In genomic region chr7:101146-101545, GRCh38 we compare ENCODE assay signal across 31 cellular contexts.
DNase-seq lines count a peak whose midpoint lies in the region; FAIRE-seq and TF ChIP-seq lines count a peak whose summit lies in the region.
"Had no signal": no experiment of that assay in that cellular context is flagged by ENCODE, and none has a peak within 500 bp of the region (broad histone marks: within the 10 kb centered on the region; RNA-seq: fewer than 3 reads in every experiment).

No MANE protein-coding gene starts in this region.

- no peak overlapping the region; the same call in 1 of the 2 replicates for H2BK5ac ChIP-seq in H1 (ENCODE audit: low read depth, low read length)

- peaks cover 8% of the 10 kb centered on the region for H3K9me3 Mint-ChIP-seq in osteocyte (ENCODE audit: unreplicated experiment)

- no peak overlapping the region for H4K5ac ChIP-seq in H1 (ENCODE audit: insufficient read length, low read depth, low read length)

- H3K4me3 ChIP-seq in GM23248, result no peak overlapping the region
- H3K4me3 ChIP-seq in PC-9, result no peak overlapping the region
- no peak overlapping the region for H3K4me3 ChIP-seq in H1 (ENCODE audit: extremely low read depth in 1 of 4, insufficient read depth in 2 of 4, low read depth in 3 of 4, low read length in 4 of 4)
- H3K4me3 ChIP-seq in right atrium auricular region, result no peak overlapping the region
- H3K4me3 ChIP-seq in colonic mucosa, result no peak overlapping the region
- H3K4me3 ChIP-seq in uterus, result no peak overlapping the region
- H3K4me3 ChIP-seq: esophagus squamous epithelium, gastroesophageal sphincter, left lung, tibial artery had no signal

- H2BK20ac ChIP-seq in H1 (ENCODE audit: low read length), result peak overlapping the region; percentile 53; the same call in 1 of the 2 replicates

- H3K4ac ChIP-seq in H1 (replicated peaks; ENCODE audit: insufficient read length, low read depth, low read length), result no peak overlapping the region

- H3K4me2 ChIP-seq in GM23248 (ENCODE audit: unreplicated experiment) (peak overlapping the region; percentile 33), PC-9 (peak overlapping the region; percentile 39), H1 (ENCODE audit: insufficient read depth in 1 of 2, low read depth in 2 of 2, low read length in 2 of 2) (no peak overlapping the region)
- H3K4me2 ChIP-seq: KMS-11 had no signal

- H2AK5ac ChIP-seq in H1 (ENCODE audit: low read depth, low read length), result peak overlapping the region; percentile 79; the same call in 1 of the 2 replicates

- no peak for TF ChIP-seq EP300 in H1 (IDR thresholded peaks at IDR 0.05; ENCODE audit: borderline replicate concordance in 1 of 2, low read depth in 2 of 2, low read length in 2 of 2)

- H3K18ac ChIP-seq in H1 (ENCODE audit: extremely low read depth, low read length), result no peak overlapping the region; the same call in 1 of the 2 replicates

- DNase-seq in GM23248 (no peak), PC-9 (no peak), H1 (ENCODE audit: low read depth in 1 of 2, low spot score in 2 of 2) (peak in 1 of 2 experiments; percentile 34), osteocyte (ENCODE audit: extremely low spot score, unreplicated experiment) (no peak), right atrium auricular region (ENCODE audit: low spot score) (no peak), colonic mucosa (no peak), uterus (no peak)
- DNase-seq: activated CD4-positive, alpha-beta T cell treated with anti-CD3 and anti-CD28 coated beads for 48 hours; activated naive CD4-positive, alpha-beta T cell treated with anti-CD3 and anti-CD28 coated beads for 36 hours; C1 segment of cervical spinal cord; Caco-2; DMS79; esophagus squamous epithelium; GF-D8; hypothalamus; immature natural killer cell; left lung; midbrain; naive thymus-derived CD4-positive, alpha-beta T cell; NCI-H1417; NCI-H2029 treated with DMSO at 0.1 percent for 48 hours; NCI-H748 treated with DMSO at 0.1 percent for 48 hours; nucleus accumbens; stimulated activated CD8-positive, alpha-beta memory T cell treated with anti-CD3 and anti-CD28 coated beads, Interleukin-4, amount 100 ng/mL, for 48 hours; tibial artery had no signal

- peak overlapping the region; percentile 97 for H3K27ac Mint-ChIP-seq in osteocyte (ENCODE audit: unreplicated experiment)
- H3K27ac Mint-ChIP-seq: activated naive CD4-positive, alpha-beta T cell treated with anti-CD3 and anti-CD28 coated beads for 36 hours; activated T-helper 1 cell treated with anti-CD3 and anti-CD28 coated beads, Interleukin-12 subunit alpha, Interleukin-12 subunit beta, Interleukin-2, Interleukin-4 antibody, amounts not matched to agents 30 ng/mL and 10 ng/mL and 1 ng/mL, durations not matched to agents 14 hours and 24 hours and 36 hours had no signal

- POLR2A ChIA-PET in PC-9 (lab: Charles Lee; ENCODE audit: unreplicated experiment) (interaction anchor here (0.7 kb wide), 1 partner anchor 103 kb away, joined by 4 read pairs; no protein-coding TSS in a partner anchor), H1 (lab: Charles Lee; ENCODE audit: partially characterized antibody) (no interaction called here)

- no peak for TF ChIP-seq RAD21 in H1 (IDR thresholded peaks at IDR 0.05 in 1 of 2, conservative IDR thresholded peaks at IDR 0.05 in 1 of 2; ENCODE audit: low read depth in 2 of 2, low read length in 2 of 2)

- CTCF ChIA-PET in PC-9 (lab: Charles Lee) (no interaction called here), H1 (lab: Charles Lee; ENCODE audit: partially characterized antibody) (interaction anchor here (1.4 kb wide), 1 partner anchor 9 kb away, joined by 3 read pairs; no protein-coding TSS in a partner anchor)

- no peak overlapping the region for H3K56ac ChIP-seq in H1 (replicated peaks; ENCODE audit: insufficient read length, low read depth, low read length)

- no peaks in the 10 kb centered on the region for H3K79me1 ChIP-seq in H1 (ENCODE audit: low read depth, low read length)

- FAIRE-seq in H1 (lab: Jason Lieb, UNC), result no peak
- FAIRE-seq: colon, GM18507 had no signal

- H3K79me2 ChIP-seq in GM23248 (ENCODE audit: insufficient read depth), result no peaks in the 10 kb centered on the region
- no peaks in the 10 kb centered on the region for H3K79me2 ChIP-seq in PC-9 (ENCODE audit: low read depth)
- H3K79me2 ChIP-seq in H1 (ENCODE audit: control insufficient read depth in 1 of 2, insufficient read depth in 2 of 2, low read length in 2 of 2), result no peaks in the 10 kb centered on the region

- H2BK12ac ChIP-seq in H1 (ENCODE audit: low read depth, low read length), result 0 out of 2 replicates have a peak overlapping the region, but pooled peaks have one; percentile 18

- TF ChIP-seq CTCF in PC-9 (conservative IDR thresholded peaks at IDR 0.05) (no peak), H1 (IDR thresholded peaks at IDR 0.05; ENCODE audit: control extremely low read depth in 1 of 3, insufficient read depth in 1 of 3, low read depth in 1 of 3, low read length in 3 of 3) (no peak), osteocyte (IDR thresholded peaks at IDR 0.05) (no peak), right atrium auricular region (IDR thresholded peaks at IDR 0.05) (no peak), colonic mucosa (IDR thresholded peaks at IDR 0.05) (no peak), uterus (IDR thresholded peaks at IDR 0.05) (no peak)

- no TSS peak for BruUV-seq in PC-9 (replicated peaks; lab: Mats Ljungman, UMichigan)

- H3F3A ChIP-seq in GM23248 (ENCODE audit: insufficient read depth), result peaks cover 39% of the 10 kb centered on the region
- peaks cover 33% of the 10 kb centered on the region for H3F3A ChIP-seq in PC-9 (ENCODE audit: insufficient read depth, low read depth)

- WGBS in GM23248 (ENCODE audit: low coverage in 1 of 2, low lambda C conversion rate in 2 of 2, missing lambda C conversion rate in 2 of 2), 2 experiments, result 93 to 100% methylated on average over 4 of the region's 4 CpGs
- WGBS in H1 (ENCODE audit: extremely low coverage in 1 of 2, insufficient coverage in 1 of 2, insufficient read length in 1 of 2, insufficient replicate concordance in 2 of 2, low coverage in 1 of 2, low lambda C conversion rate in 2 of 2, missing lambda C conversion rate in 1 of 2), 2 experiments, result 100% methylated on average over 4 of the region's 4 CpGs; no CpG with 5 or more reads in 1 of the 2 experiments

- H3K9ac ChIP-seq in GM23248 (no peak overlapping the region), H1 (replicated peaks in 1 of 4; ENCODE audit: extremely low read depth in 1 of 4, low read depth in 3 of 4, low read length in 3 of 4) (no peak overlapping the region), colonic mucosa (ENCODE audit: low read depth in 2 of 2, low read length in 2 of 2) (no peak overlapping the region)
- H3K9ac ChIP-seq: KMS-11 had no signal

- H3K9me2 ChIP-seq in GM23248 (ENCODE audit: insufficient read depth), result no peaks in the 10 kb centered on the region
- no peaks in the 10 kb centered on the region for H3K9me2 ChIP-seq in PC-9 (ENCODE audit: insufficient read depth)

- no peak overlapping the region for H3K4me3 Mint-ChIP-seq in osteocyte (ENCODE audit: unreplicated experiment)
- H3K4me3 Mint-ChIP-seq: activated naive CD4-positive, alpha-beta T cell treated with anti-CD3 and anti-CD28 coated beads for 36 hours; activated T-helper 1 cell treated with anti-CD3 and anti-CD28 coated beads, Interleukin-12 subunit alpha, Interleukin-12 subunit beta, Interleukin-2, Interleukin-4 antibody, amounts not matched to agents 30 ng/mL and 10 ng/mL and 1 ng/mL, durations not matched to agents 14 hours and 24 hours and 36 hours; naive thymus-derived CD4-positive, alpha-beta T cell had no signal

- H3K9me3 ChIP-seq in GM23248 (ENCODE audit: low read depth) (no peaks in the 10 kb centered on the region), PC-9 (ENCODE audit: insufficient read depth, low read depth) (peaks cover 15% of the 10 kb centered on the region), H1 (ENCODE audit: insufficient read depth in 2 of 2, low read depth in 1 of 2, low read length in 1 of 2) (peaks cover 0 to 3% of the 10 kb centered on the region in 2 experiments; a peak in 1 of 4 replicates), right atrium auricular region (peaks cover 0 to 9% of the 10 kb centered on the region in 2 donors), colonic mucosa (no peaks in the 10 kb centered on the region), uterus (no peaks in the 10 kb centered on the region)
- H3K9me3 ChIP-seq: Caco-2 had no signal

- H3K27ac ChIP-seq in GM23248 (peak overlapping the region; percentile 44), PC-9 (peak overlapping the region; percentile 63), H1 (ENCODE audit: low read depth, low read length) (no peak overlapping the region), right atrium auricular region (no peak overlapping the region), colonic mucosa (no peak overlapping the region), uterus (no peak overlapping the region)
- H3K27ac ChIP-seq: esophagus squamous epithelium, gastroesophageal sphincter, KMS-11, left lung, tibial artery, VCaP had no signal

- H2BK120ac ChIP-seq in H1 (replicated peaks; ENCODE audit: low read depth, low read length), result peak overlapping the region; percentile 18

- intact Hi-C loops in PC-9 (cut with micrococcal nuclease; ENCODE audit: unreplicated experiment) (loop anchor here (5.0 kb wide), 1 partner anchor 41 kb away; no protein-coding TSS in a partner anchor), colonic mucosa (cut with DNase I) (no loop called here), uterus (cut with DNase I; ENCODE audit: low total_unique reads) (no loop called here)

- H3K27me3 Mint-ChIP-seq in osteocyte (ENCODE audit: unreplicated experiment), result no peaks in the 10 kb centered on the region

- H3K14ac ChIP-seq in H1 (ENCODE audit: insufficient read length), result no peak overlapping the region

- H2AFZ ChIP-seq in GM23248 (peak overlapping the region; percentile 63), PC-9 (no peak overlapping the region), H1 (ENCODE audit: low read length) (0 out of 2 replicates have a peak overlapping the region, but pooled peaks have one; percentile 26)

- peaks cover 35% of the 10 kb centered on the region for H3K4me1 Mint-ChIP-seq in osteocyte (ENCODE audit: unreplicated experiment)

- H3K4me1 ChIP-seq in GM23248 (ENCODE audit: insufficient read depth) (peaks cover 27% of the 10 kb centered on the region), PC-9 (replicated peaks; ENCODE audit: insufficient read depth) (peaks cover 33% of the 10 kb centered on the region), H1 (replicated peaks in 1 of 4; ENCODE audit: control insufficient read depth in 3 of 4, insufficient read depth in 4 of 4, low read length in 3 of 4) (peaks cover 5 to 11% (median 8%) of the 10 kb centered on the region in 4 experiments; a peak in 5 of 7 replicates), right atrium auricular region (no peaks in the 10 kb centered on the region), colonic mucosa (no peaks in the 10 kb centered on the region), uterus (no peaks in the 10 kb centered on the region)
- H3K4me1 ChIP-seq: Caco-2, esophagus squamous epithelium, gastroesophageal sphincter, left lung, tibial artery had no signal

- H4K8ac ChIP-seq in H1 (ENCODE audit: extremely low read depth, insufficient read depth, low read length), result no peak overlapping the region

- TF ChIP-seq POLR2A in H1 (IDR thresholded peaks at IDR 0.05; ENCODE audit: control extremely low read depth in 1 of 2, low read depth in 2 of 2, low read length in 2 of 2), result no peak
- TF ChIP-seq POLR2A in uterus (IDR thresholded peaks at IDR 0.05), result no peak

- H4K20me1 ChIP-seq in GM23248 (ENCODE audit: insufficient read depth), result no peaks in the 10 kb centered on the region
- H4K20me1 ChIP-seq in PC-9 (ENCODE audit: insufficient read depth), result no peaks in the 10 kb centered on the region
- no peaks in the 10 kb centered on the region for H4K20me1 ChIP-seq in H1 (replicated peaks in 1 of 2; ENCODE audit: control insufficient read depth in 1 of 2, insufficient read depth in 2 of 2, low read length in 2 of 2)

- H4K91ac ChIP-seq in H1 (replicated peaks; ENCODE audit: insufficient read length, low read length), result peak overlapping the region; percentile 28

- in situ Hi-C loops in GM23248 (cut with MboI), result no loop called here

- H3K27me3 ChIP-seq in GM23248 (replicated peaks; ENCODE audit: insufficient read depth), result no peaks in the 10 kb centered on the region
- H3K27me3 ChIP-seq in PC-9 (ENCODE audit: insufficient read depth, low read depth), result no peaks in the 10 kb centered on the region
- H3K27me3 ChIP-seq in H1 (replicated peaks in 1 of 4; ENCODE audit: control insufficient read depth in 3 of 4, extremely low read depth in 1 of 4, insufficient read depth in 3 of 4, low read length in 3 of 4), result no peaks in the 10 kb centered on the region; a peak in 1 of 7 replicates
- no peaks in the 10 kb centered on the region for H3K27me3 ChIP-seq in right atrium auricular region
- H3K27me3 ChIP-seq in colonic mucosa, result no peaks in the 10 kb centered on the region
- H3K27me3 ChIP-seq in uterus, result no peaks in the 10 kb centered on the region
- H3K27me3 ChIP-seq: left lung, tibial artery had no signal

- no peaks in the 10 kb centered on the region for H3K23me2 ChIP-seq in H1 (ENCODE audit: low read depth, low read length)

- no peak overlapping the region for H3K23ac ChIP-seq in H1 (ENCODE audit: insufficient read length)

- no peaks in the 10 kb centered on the region for H3K36me3 Mint-ChIP-seq in osteocyte (ENCODE audit: unreplicated experiment)
- H3K36me3 Mint-ChIP-seq: immature natural killer cell had no signal

- peak overlapping the region; percentile 50; the same call in 1 of the 2 replicates for H2BK15ac ChIP-seq in H1 (ENCODE audit: low read length)

- no peaks in the 10 kb centered on the region for H3K36me3 ChIP-seq in GM23248 (ENCODE audit: low read depth)
- no peaks in the 10 kb centered on the region for H3K36me3 ChIP-seq in PC-9 (ENCODE audit: low read depth)
- H3K36me3 ChIP-seq in H1 (ENCODE audit: control insufficient read depth in 2 of 4, insufficient read depth in 4 of 4, low read length in 3 of 4), result no peaks in the 10 kb centered on the region; a peak in 1 of 8 replicates
- H3K36me3 ChIP-seq in right atrium auricular region, result no peaks in the 10 kb centered on the region
- no peaks in the 10 kb centered on the region for H3K36me3 ChIP-seq in colonic mucosa
- H3K36me3 ChIP-seq in uterus, result no peaks in the 10 kb centered on the region
- H3K36me3 ChIP-seq: esophagus squamous epithelium, gastroesophageal sphincter, left lung, tibial artery had no signal

Comparison
In these comparisons a context has a peak if more than half of its experiments do, and no peak if none do; other contexts are left out.
1. H3K27ac ChIP-seq: peak in GM23248 (single experiment) and PC-9 (single experiment); none in H1 (single experiment), right atrium auricular region (0 of 2), colonic mucosa (single experiment) and uterus (0 of 2).
2. H3K4me2 ChIP-seq: peak in GM23248 (single experiment) and PC-9 (single experiment); none in H1 (0 of 2).